In the genomic region with DNA sequence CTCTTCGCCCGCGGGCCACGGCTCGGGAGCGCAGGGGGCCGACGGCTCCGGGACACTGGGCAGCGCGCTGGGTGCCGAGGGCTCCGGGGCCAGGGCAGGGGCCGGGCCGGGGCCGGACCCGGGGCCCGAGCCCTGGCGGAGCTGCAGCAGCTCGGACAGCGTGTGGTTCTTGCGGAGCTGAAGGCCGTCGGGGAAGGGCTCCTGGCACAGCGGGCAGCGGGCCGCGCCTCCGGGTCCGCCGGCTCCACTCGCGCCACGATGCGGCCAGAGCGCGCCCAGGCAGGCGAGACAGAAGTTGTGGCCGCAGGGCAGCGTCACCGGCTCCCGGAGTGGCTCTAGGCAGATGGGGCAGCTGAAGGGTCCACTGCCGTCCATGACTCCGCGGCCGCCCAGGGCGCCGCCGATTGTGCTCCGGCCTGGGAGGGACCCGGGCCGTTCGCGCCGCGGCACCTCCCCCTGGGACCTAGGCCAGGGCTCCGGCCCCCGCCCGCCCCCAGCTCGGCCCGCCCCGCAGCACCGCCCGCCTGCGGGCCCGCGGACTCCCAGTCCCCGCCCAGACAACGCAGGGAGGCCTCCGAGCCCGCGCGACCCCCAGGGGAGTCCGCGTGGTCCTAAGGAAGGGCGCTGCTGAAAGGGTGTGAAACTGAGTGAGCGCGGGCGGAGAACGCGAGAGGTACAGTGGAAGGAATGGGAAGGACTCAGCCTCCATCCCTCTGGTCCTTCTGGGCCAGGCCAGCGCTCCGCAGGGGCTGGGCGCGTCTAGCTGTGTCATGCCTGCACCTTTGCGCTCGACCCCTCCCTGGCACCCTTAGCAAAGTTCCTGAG, we compare ENCODE assay signal across 8 cellular contexts. TPM values are rescaled to one million over a fixed set of nuclear protein-coding genes. Genes with fewer than 3 reads are reported as not detected.
DNase-seq lines count a peak whose midpoint lies in the region; ATAC-seq and TF ChIP-seq lines count a peak whose summit lies in the region.

A gene with protein sequence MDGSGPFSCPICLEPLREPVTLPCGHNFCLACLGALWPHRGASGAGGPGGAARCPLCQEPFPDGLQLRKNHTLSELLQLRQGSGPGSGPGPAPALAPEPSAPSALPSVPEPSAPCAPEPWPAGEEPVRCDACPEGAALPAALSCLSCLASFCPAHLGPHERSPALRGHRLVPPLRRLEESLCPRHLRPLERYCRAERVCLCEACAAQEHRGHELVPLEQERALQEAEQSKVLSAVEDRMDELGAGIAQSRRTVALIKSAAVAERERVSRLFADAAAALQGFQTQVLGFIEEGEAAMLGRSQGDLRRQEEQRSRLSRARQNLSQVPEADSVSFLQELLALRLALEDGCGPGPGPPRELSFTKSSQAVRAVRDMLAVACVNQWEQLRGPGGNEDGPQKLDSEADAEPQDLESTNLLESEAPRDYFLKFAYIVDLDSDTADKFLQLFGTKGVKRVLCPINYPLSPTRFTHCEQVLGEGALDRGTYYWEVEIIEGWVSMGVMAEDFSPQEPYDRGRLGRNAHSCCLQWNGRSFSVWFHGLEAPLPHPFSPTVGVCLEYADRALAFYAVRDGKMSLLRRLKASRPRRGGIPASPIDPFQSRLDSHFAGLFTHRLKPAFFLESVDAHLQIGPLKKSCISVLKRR (minus strand): TSS at position 408 of the 825 bp plus-strand sequence. CDS start 33 bp downstream, at position 375.

- H3K36me3 ChIP-seq in SU-DHL-6 (ENCODE audit: low read length) (no peaks in the 10 kb centered on the region), mesenchymal stem cell (ENCODE audit: control insufficient read depth in 1 of 2, insufficient read depth in 2 of 2, low read depth in 1 of 2, low read length in 2 of 2) (peaks cover 23 to 25% of the 10 kb centered on the region in 2 experiments), suprapubic skin (peaks cover 19% of the 10 kb centered on the region)

- ATAC-seq in HG03457 (IDR thresholded peaks at IDR 0.05; ENCODE audit: unreplicated experiment) = no peak

- H4K91ac ChIP-seq in mesenchymal stem cell (ENCODE audit: low read length) = peak within 1 kb of the TSS; percentile 5

- H3F3A ChIP-seq in SU-DHL-6 (ENCODE audit: insufficient read depth) = no peaks in the 10 kb centered on the region

- H3K27me3 ChIP-seq in SU-DHL-6 (ENCODE audit: low read length) (no peaks in the 10 kb centered on the region), mesenchymal stem cell (ENCODE audit: control insufficient read depth in 1 of 2, insufficient read depth in 1 of 2, low read length in 2 of 2) (peaks cover 0 to 3% of the 10 kb centered on the region in 2 experiments), suprapubic skin (no peaks in the 10 kb centered on the region)

- H3K4me2 ChIP-seq in SU-DHL-6 (ENCODE audit: low read depth, low read length, poor library complexity, severe bottlenecking) (peak within 1 kb of the TSS; percentile 33), mesenchymal stem cell (ENCODE audit: low read length, poor library complexity, severe bottlenecking) (peak within 1 kb of the TSS; percentile 36)

- peaks cover 9% of the 10 kb centered on the region for H3K27me3 Mint-ChIP-seq in HFFc6 (ENCODE audit: insufficient read depth)

- peak within 1 kb of the TSS; percentile 88 for H3K4me3 Mint-ChIP-seq in HFFc6

- H2AK5ac ChIP-seq in mesenchymal stem cell (ENCODE audit: low read length, severe bottlenecking) = no peak within 1 kb of the TSS

- peak within 1 kb of the TSS; percentile 0 to 97 for H3K4ac ChIP-seq in mesenchymal stem cell (ENCODE audit: low read depth in 1 of 2, low read length in 2 of 2)

- H3K9me3 Mint-ChIP-seq in HFFc6 = no peaks in the 10 kb centered on the region

- H3K4me1 Mint-ChIP-seq in HFFc6 (ENCODE audit: low read depth) = peaks cover 15% of the 10 kb centered on the region

- TF ChIP-seq POLR2A in suprapubic skin (IDR thresholded peaks at IDR 0.05) = peak in 1 of 2 donors; percentile 58

- H3K79me2 ChIP-seq in SU-DHL-6 (ENCODE audit: insufficient read depth, low read length) = no peaks in the 10 kb centered on the region

- H3K36me3 Mint-ChIP-seq in HFFc6 (ENCODE audit: low read depth) = no peaks in the 10 kb centered on the region

- 2% methylated on average over 62 of the region's 87 CpGs for WGBS in mesenchymal stem cell
- 1% methylated on average over 55 of the region's 87 CpGs for WGBS in suprapubic skin

- peak within 1 kb of the TSS; percentile 92 for H4K8ac ChIP-seq in mesenchymal stem cell (ENCODE audit: low read length)

- TF ChIP-seq CTCF in HFFc6 (IDR thresholded peaks at IDR 0.05) (peak; percentile 7; the same call in 1 of the 2 replicates), SU-DHL-6 (IDR thresholded peaks at IDR 0.05; ENCODE audit: insufficient read depth, low read length, poor library complexity, severe bottlenecking) (no peak), suprapubic skin (IDR thresholded peaks at IDR 0.05) (peak in 1 of 2 donors; percentile 24)

- H2AFZ ChIP-seq in SU-DHL-6 (ENCODE audit: low read depth, low read length, severe bottlenecking) = peak within 1 kb of the TSS; percentile 38
- peak within 1 kb of the TSS; percentile 49 for H2AFZ ChIP-seq in mesenchymal stem cell (ENCODE audit: low read depth, low read length)

- H3K27ac ChIP-seq in SU-DHL-6 (ENCODE audit: low read depth, low read length) (no peak within 1 kb of the TSS), mesenchymal stem cell (ENCODE audit: low read length, poor library complexity, severe bottlenecking) (peak within 1 kb of the TSS; percentile 61), suprapubic skin (peak within 1 kb of the TSS; percentile 98)

- peak within 1 kb of the TSS; percentile 33 to 70 for H2BK12ac ChIP-seq in mesenchymal stem cell (ENCODE audit: low read length in 2 of 2)

- H3K9me2 ChIP-seq in SU-DHL-6 (replicated peaks; ENCODE audit: insufficient read depth, low read length) = no peaks in the 10 kb centered on the region

- DNase-seq in COLO668 (lab: John Stamatoyannopoulos, UW; ENCODE audit: unreplicated experiment) (peak; percentile 64), HFFc6 (no peak), mesenchymal stem cell (peak; percentile 82), suprapubic skin (ENCODE audit: low spot score in 2 of 2) (peak in 1 of 2 donors; percentile 86), iPS-NIHi7 (ENCODE audit: extremely low spot score) (no peak)

- no peaks in the 10 kb centered on the region for H4K20me1 ChIP-seq in SU-DHL-6 (ENCODE audit: low read depth, low read length)

- H3K9ac ChIP-seq in SU-DHL-6 (ENCODE audit: low read length) = no peak within 1 kb of the TSS
- H3K9ac ChIP-seq in mesenchymal stem cell (ENCODE audit: low read length) = peak within 1 kb of the TSS; percentile 98

- H2BK120ac ChIP-seq in mesenchymal stem cell (ENCODE audit: low read depth, low read length) = peak within 1 kb of the TSS; percentile 21

- peak within 1 kb of the TSS in 1 of 2 experiments; percentile 97 for H3K14ac ChIP-seq in mesenchymal stem cell (ENCODE audit: low read length in 2 of 2)

- H3K4me1 ChIP-seq in mesenchymal stem cell (ENCODE audit: control insufficient read depth, insufficient read depth, low read depth, low read length) = peaks cover 42% of the 10 kb centered on the region
- peaks cover 76% of the 10 kb centered on the region for H3K4me1 ChIP-seq in suprapubic skin

- H3K23ac ChIP-seq in mesenchymal stem cell (ENCODE audit: low read length in 2 of 2) = peak within 1 kb of the TSS in 1 of 2 experiments; percentile 85

- H3K79me1 ChIP-seq in mesenchymal stem cell (replicated peaks; ENCODE audit: low read length, poor library complexity, severe bottlenecking) = peaks cover 10% of the 10 kb centered on the region

- TF ChIP-seq EP300 in suprapubic skin (IDR thresholded peaks at IDR 0.05) = no peak

- no peak within 1 kb of the TSS for H2BK5ac ChIP-seq in mesenchymal stem cell (ENCODE audit: low read depth, low read length, poor library complexity, severe bottlenecking)

- in situ Hi-C loops in endometrial microvascular endothelial cells (cut with HindIII; ENCODE audit: inconsistent ontology term, low pct_unique_long_range_greater_than_20kb, low sequenced_read_pairs) = no loop called here

- peak within 1 kb of the TSS; percentile 66 for H2BK15ac ChIP-seq in mesenchymal stem cell (ENCODE audit: low read depth, poor library complexity, severe bottlenecking)

- H3K18ac ChIP-seq in mesenchymal stem cell (ENCODE audit: low read depth in 1 of 2, low read length in 2 of 2) = peak within 1 kb of the TSS; percentile 93 to 99

- H3K9me3 ChIP-seq in SU-DHL-6 (ENCODE audit: insufficient read depth, low read length) (no peaks in the 10 kb centered on the region), mesenchymal stem cell (ENCODE audit: control insufficient read depth, low read length) (no peaks in the 10 kb centered on the region), suprapubic skin (no peaks in the 10 kb centered on the region)

- H3K4me3 ChIP-seq in SU-DHL-6 (ENCODE audit: insufficient read depth, low read length, poor library complexity, severe bottlenecking) (no peak within 1 kb of the TSS), mesenchymal stem cell (ENCODE audit: insufficient read depth in 1 of 2, low read depth in 1 of 2, low read length in 2 of 2) (peak within 1 kb of the TSS; percentile 57 to 92), suprapubic skin (peak within 1 kb of the TSS; percentile 82)

- peak within 1 kb of the TSS; percentile 84 for H3K27ac Mint-ChIP-seq in HFFc6

RNA-seq across cellular contexts. Expression of the gene that starts here (rescaled TPM):
- 1 to 10 TPM; 1.0 to 2.3 (median 1.5) TPM for total RNA-seq in HFFc6 (2021; fragmentation: NEBNext Ultra II Directional; extraction: Animal tissue kit (Norgen Biotek cat#: 25700))
- 53.3 TPM for total RNA-seq in endometrial microvascular endothelial cells (ENCODE audit: inconsistent ontology term)
- polyA plus RNA-seq in mesenchymal stem cell (2013, experiment 1 of 2) = 42.8 TPM
- polyA plus RNA-seq in mesenchymal stem cell (2013, experiment 2 of 2) = 46.1 TPM
- 10 to 100 TPM; 22.8 to 43.1 (median 27.7) TPM for total RNA-seq in suprapubic skin

Comparison
In these comparisons a context has a peak if more than half of its experiments do, and no peak if none do; other contexts are left out.
1. RNA of the gene that starts here (total RNA-seq): 53.3 TPM in endometrial microvascular endothelial cells (single experiment) and 22.8 to 43.1 TPM in suprapubic skin; 1.0 to 2.3 TPM in HFFc6; every median in the first group is over 4 times any median in the second.
2. DNase-seq: peak in COLO668 (single experiment) and mesenchymal stem cell (single experiment); none in HFFc6 (single experiment) and iPS-NIHi7 (single experiment).